In genomic region chr1:234979316-234980223, GRCh38 we compare ENCODE assay signal across 8 cellular contexts.
DNase-seq lines count a peak whose midpoint lies in the region; TF ChIP-seq lines count a peak whose summit lies in the region.

No MANE protein-coding gene starts in this region.

- H2AFZ ChIP-seq in osteoblast (ENCODE audit: low read length): no peak overlapping the region

- H3K9ac ChIP-seq in colonic mucosa (ENCODE audit: low read depth in 2 of 2, low read length in 2 of 2): peak overlapping the region in 1 of 2 donors; percentile 89

- no peaks in the 10 kb centered on the region for H3K27me3 ChIP-seq in CD4-positive, alpha-beta memory T cell (ENCODE audit: insufficient read depth, low read length)
- H3K27me3 ChIP-seq in colonic mucosa: no peaks in the 10 kb centered on the region
- H3K27me3 ChIP-seq in osteoblast (ENCODE audit: insufficient read depth, low read length): no peaks in the 10 kb centered on the region

- peaks cover 70% of the 10 kb centered on the region for H3K4me1 ChIP-seq in CD4-positive, alpha-beta memory T cell (ENCODE audit: insufficient read depth, low read length)
- H3K4me1 ChIP-seq in colonic mucosa (peaks cover 33% of the 10 kb centered on the region), osteoblast (ENCODE audit: insufficient read depth, low read length) (peaks cover 69% of the 10 kb centered on the region)

- H3K4me3 ChIP-seq in CD4-positive, alpha-beta memory T cell (ENCODE audit: low read length in 2 of 2): peak overlapping the region in 1 of 2 donors; percentile 33
- H3K4me3 ChIP-seq in NB4 (ENCODE audit: low read depth, low read length) (peak overlapping the region; percentile 62), colonic mucosa (no peak overlapping the region), osteoblast (ENCODE audit: insufficient read depth, low read length) (no peak overlapping the region)

- H4K20me1 ChIP-seq in osteoblast (ENCODE audit: insufficient read depth, low read length): no peaks in the 10 kb centered on the region

- peak overlapping the region; percentile 96 to 99 (median 97) for H3K27ac Mint-ChIP-seq in CD4-positive, alpha-beta memory T cell

- no peaks in the 10 kb centered on the region for H3K27me3 Mint-ChIP-seq in CD4-positive, alpha-beta memory T cell

- peak in 1 of 5 donors; percentile 24 for DNase-seq in CD4-positive, alpha-beta memory T cell
- no peak for DNase-seq in NB4 (ENCODE audit: low read depth)
- no peak for DNase-seq in colonic mucosa
- DNase-seq in osteoblast (ENCODE audit: insufficient read length, low spot score, missing footprints): no peak
- no peak for DNase-seq in iPS-NIHi11 (ENCODE audit: low spot score)
- no peak for DNase-seq in activated CD4-positive, CD25-positive, alpha-beta regulatory T cell treated with anti-CD3 and anti-CD28 coated beads, Interleukin-2, amount 50 U/mL, for 72 hours
- DNase-seq in NCI-H748 treated with DMSO at 0.1 percent for 48 hours (lab: John Stamatoyannopoulos, UW): no peak
- no peak for DNase-seq in NCI-H1105 (lab: John Stamatoyannopoulos, UW)

- CTCF ChIA-PET in CD4-positive, alpha-beta memory T cell (lab: Charles Lee; ENCODE audit: partially characterized antibody): interaction anchor here (0.6 to 6.1 kb wide), 13 partner anchors 9 to 480 kb away, joined by 3 to 33 read pairs (median 5); partner anchors contain the start of gene IRF2BP2

- H3K4me3 Mint-ChIP-seq in CD4-positive, alpha-beta memory T cell: peak overlapping the region; percentile 49 to 93 (median 79)

- H3K9me3 Mint-ChIP-seq in CD4-positive, alpha-beta memory T cell: no peaks in the 10 kb centered on the region

- no peaks in the 10 kb centered on the region for H3K36me3 ChIP-seq in CD4-positive, alpha-beta memory T cell (ENCODE audit: insufficient read depth, low read length)
- H3K36me3 ChIP-seq in colonic mucosa (no peaks in the 10 kb centered on the region), osteoblast (ENCODE audit: insufficient read depth, low read length) (no peaks in the 10 kb centered on the region)

- H3K36me3 Mint-ChIP-seq in CD4-positive, alpha-beta memory T cell: peaks cover 0 to 3% of the 10 kb centered on the region in 2 donors

- no peak for TF ChIP-seq CTCF in NB4 (IDR thresholded peaks at IDR 0.05; ENCODE audit: low read depth, low read length)
- no peak for TF ChIP-seq CTCF in colonic mucosa (IDR thresholded peaks at IDR 0.05)
- TF ChIP-seq CTCF in osteoblast (IDR thresholded peaks at IDR 0.05; ENCODE audit: extremely low read depth, low read depth, low read length): no peak

- POLR2A ChIA-PET in CD4-positive, alpha-beta memory T cell (lab: Charles Lee; ENCODE audit: partially characterized antibody): interaction anchor here (0.5 to 8.2 kb wide), 27 partner anchors 7 to 1019 kb away, joined by 3 to 104 read pairs (median 4); partner anchors contain the start of genes COA6 and IRF2BP2

- intact Hi-C loops in CD4-positive, alpha-beta memory T cell (cut with micrococcal nuclease): loop anchor here (2.0 kb wide), 1 partner anchor 17 kb away; no protein-coding TSS in a partner anchor
- intact Hi-C loops in colonic mucosa (cut with DNase I): loop anchor here (10.0 kb wide), 2 partner anchors 255 to 485 kb away; no protein-coding TSS in a partner anchor

- H3K27ac ChIP-seq in CD4-positive, alpha-beta memory T cell (ENCODE audit: low read depth, low read length): peak overlapping the region; percentile 88
- H3K27ac ChIP-seq in colonic mucosa: peak overlapping the region; percentile 90
- peak overlapping the region; percentile 100 for H3K27ac ChIP-seq in osteoblast (ENCODE audit: low read depth, low read length)

- TF ChIP-seq POLR2A in NB4 (IDR thresholded peaks at IDR 0.05; ENCODE audit: extremely low read depth, insufficient read length): no peak

- peak overlapping the region; percentile 73 for H3K4me2 ChIP-seq in osteoblast (ENCODE audit: insufficient read depth, low read length)

- H3K9me3 ChIP-seq in CD4-positive, alpha-beta memory T cell (ENCODE audit: control insufficient read depth in 1 of 2, low read length in 2 of 2): no peaks in the 10 kb centered on the region
- H3K9me3 ChIP-seq in colonic mucosa: no peaks in the 10 kb centered on the region
- no peaks in the 10 kb centered on the region for H3K9me3 ChIP-seq in osteoblast (ENCODE audit: low read depth, low read length)

- H3K4me1 Mint-ChIP-seq in CD4-positive, alpha-beta memory T cell: peaks cover 49 to 87% (median 62%) of the 10 kb centered on the region in 4 donors

- H3K79me2 ChIP-seq in osteoblast (ENCODE audit: insufficient read depth, low read length): no peaks in the 10 kb centered on the region
